In the genomic region with DNA sequence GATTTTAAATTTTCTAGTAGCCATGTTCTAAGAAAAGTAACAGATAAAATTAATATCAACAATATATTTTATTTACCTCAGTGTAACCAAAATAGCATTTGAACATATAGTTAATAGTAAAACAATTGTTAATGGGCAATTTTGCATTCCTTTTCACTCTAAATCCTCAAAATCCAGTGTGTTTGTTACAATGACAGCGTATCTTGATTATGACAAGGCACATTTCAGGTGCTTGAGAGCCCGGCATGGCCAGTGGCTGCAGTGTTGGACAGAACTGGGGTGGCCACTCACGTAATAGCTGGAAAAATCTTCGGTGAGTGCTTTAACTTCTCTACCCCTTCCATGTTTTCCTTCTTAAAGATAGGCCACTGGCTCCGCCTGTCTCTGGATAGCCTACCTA, we compare ENCODE assay signal across 26 cellular contexts.
"Had no signal": no experiment of that assay in that cellular context is flagged by ENCODE, and none has a peak within 500 bp of the region (broad histone marks: within the 10 kb centered on the region; RNA-seq: fewer than 3 reads in every experiment).

No MANE protein-coding gene starts in this region.

- H3K27me3 ChIP-seq: esophagus squamous epithelium, gastrocnemius medialis, heart right ventricle, left lung had no signal

- H3K9me3 ChIP-seq: esophagus squamous epithelium, gastrocnemius medialis, heart right ventricle, left lung, lower lobe of right lung, mucosa of descending colon had no signal

- FAIRE-seq: endometrium, islet of Langerhans, keratinocyte had no signal

- H3K4me3 ChIP-seq: coronary artery, esophagus squamous epithelium, gastrocnemius medialis, heart right ventricle, left lung, lower lobe of right lung, mucosa of descending colon had no signal

- DNase-seq: effector CD8-positive, alpha-beta T cell; effector memory CD8-positive, alpha-beta T cell; endodermal cell; erythroblast; esophagus squamous epithelium; foreskin fibroblast; foreskin melanocyte; gastrocnemius medialis; glutamatergic neuron; head of caudate nucleus; heart right ventricle; hippocampal formation; left cardiac atrium; left lung; left ventricle myocardium superior; lower lobe of right lung; mesenchymal stem cell; mucosa of descending colon; naive B cell; naive thymus-derived CD8-positive, alpha-beta T cell had no signal

- H3K36me3 ChIP-seq: esophagus squamous epithelium, gastrocnemius medialis, heart right ventricle, left lung, lower lobe of right lung had no signal

- ATAC-seq: effector memory CD8-positive, alpha-beta T cell; esophagus mucosa; gastrocnemius medialis; heart right ventricle; left cardiac atrium; left lung; left ventricle myocardium superior; lower lobe of right lung; mucosa of descending colon; naive thymus-derived CD8-positive, alpha-beta T cell had no signal

- H3K27ac ChIP-seq: coronary artery, epithelial cell of prostate, gastrocnemius medialis, lower lobe of right lung had no signal
